2 cellular contexts compared by ENCODE assay signal in the genomic region with DNA sequence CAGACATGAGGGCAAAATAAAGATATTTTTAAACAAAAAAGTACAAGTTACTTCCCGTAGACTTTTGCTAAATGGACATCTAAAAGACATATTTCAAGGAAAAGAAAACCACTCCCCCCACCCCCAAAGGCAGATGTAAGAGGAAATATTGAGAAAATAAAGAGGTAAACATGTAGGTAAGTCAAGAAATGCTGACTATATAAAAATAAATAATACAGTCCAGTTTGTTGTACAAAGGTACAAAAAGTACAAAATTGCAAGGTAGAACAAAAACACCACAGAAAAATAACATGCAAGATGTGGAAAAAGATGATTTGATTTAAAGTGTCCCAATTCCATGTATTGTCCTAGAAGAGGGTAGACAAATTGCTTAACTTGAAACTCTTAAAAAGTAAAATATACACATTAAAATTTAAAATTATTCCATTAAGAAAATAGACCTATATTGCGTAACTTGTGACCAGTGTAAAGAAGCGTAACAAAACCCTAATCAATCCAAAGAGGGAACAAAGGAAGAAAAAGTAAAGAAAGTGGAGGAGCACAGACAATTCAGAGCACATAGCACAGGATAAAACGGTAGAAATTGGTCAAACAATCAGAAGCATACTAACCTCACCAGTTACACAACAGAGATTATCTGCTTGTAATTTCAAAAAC.
TF ChIP-seq lines count a peak whose summit lies in the region.

No MANE protein-coding gene starts in this region.

TF ChIP-seq in A549, 52 proteins besides CTCF, POLR2A, EP300 and RAD21:
- TF ChIP-seq MAFK (IDR thresholded peaks at IDR 0.05; ENCODE audit: partially characterized antibody) (peak; percentile 45), ZSCAN20 (CRISPR knock-in tag; IDR thresholded peaks at IDR 0.05) (no peak)

TF ChIP-seq in K562, 482 proteins besides CTCF, POLR2A, EP300 and RAD21 (continued from another document):
- peak; percentile 62 for TF ChIP-seq ZNF316 (IDR thresholded peaks at IDR 0.05)
- no peak for TF ChIP-seq NEUROD1 (IDR thresholded peaks at IDR 0.05; ENCODE audit: borderline replicate concordance, low read depth, low read length, partially characterized antibody)
- TF ChIP-seq FOXA1 (IDR thresholded peaks at IDR 0.05; ENCODE audit: borderline replicate concordance) = no peak
- 0 out of 2 replicates have a peak, but pooled peaks have one; percentile 7 for TF ChIP-seq MAFF (IDR thresholded peaks at IDR 0.05; ENCODE audit: low read length)
- TF ChIP-seq C11orf30 (IDR thresholded peaks at IDR 0.05; ENCODE audit: low read depth) = peak; percentile 34; the same call in 1 of the 2 replicates
- no peak for TF ChIP-seq CEBPG (CRISPR knock-in tag; IDR thresholded peaks at IDR 0.05)
- peak in 1 of 2 experiments; percentile 67; a peak in 2 of 4 replicates for TF ChIP-seq CEBPG (tag; conservative IDR thresholded peaks at IDR 0.05 in 1 of 2, IDR thresholded peaks at IDR 0.05 in 1 of 2)
